9 cellular contexts compared by ENCODE assay signal in genomic region chr1:64986903-64987871, GRCh38. TPM values are rescaled to one million over a fixed set of nuclear protein-coding genes. Genes with fewer than 3 reads are reported as not detected.
DNase-seq lines count a peak whose midpoint lies in the region; ATAC-seq, FAIRE-seq and TF ChIP-seq lines count a peak whose summit lies in the region.
"Had no signal": no experiment of that assay in that cellular context is flagged by ENCODE, and none has a peak within 500 bp of the region (broad histone marks: within the 10 kb centered on the region; RNA-seq: fewer than 3 reads in every experiment).

No MANE protein-coding gene starts in this region.

- ATAC-seq in GM19438 (IDR thresholded peaks at IDR 0.05; ENCODE audit: low read depth, unreplicated experiment) (peak; percentile 99), HG03196 (IDR thresholded peaks at IDR 0.05; ENCODE audit: unreplicated experiment) (peak; percentile 95)

- no peaks in the 10 kb centered on the region for H3K9me3 ChIP-seq in smooth muscle cell (replicated peaks; ENCODE audit: low read depth)

- no peaks in the 10 kb centered on the region for H4K20me1 ChIP-seq in smooth muscle cell (ENCODE audit: low read depth)

- FAIRE-seq in GM19239 (lab: Jason Lieb, UNC) (no peak), H54 (lab: Jason Lieb, UNC) (no peak)

- no peak for TF ChIP-seq POLR2A in H54 (IDR thresholded peaks at IDR 0.05; ENCODE audit: low read depth, low read length)

- no peak for TF ChIP-seq CTCF in smooth muscle cell (IDR thresholded peaks at IDR 0.05; ENCODE audit: borderline replicate concordance, insufficient read depth, poor library complexity, severe bottlenecking)

- no peaks in the 10 kb centered on the region for H3F3A ChIP-seq in smooth muscle cell (ENCODE audit: low read depth)

- H3K4me2 ChIP-seq in smooth muscle cell = no peak overlapping the region

- no peak overlapping the region for H3K27ac ChIP-seq in smooth muscle cell (ENCODE audit: low read depth)

- peak; percentile 37 for DNase-seq in COLO668 (lab: John Stamatoyannopoulos, UW; ENCODE audit: unreplicated experiment)
- DNase-seq in fibroblast of peridontal ligament (ENCODE audit: extremely low read depth) = peak; percentile 10
- DNase-seq in GM19239 (ENCODE audit: insufficient read length, low spot score) = no peak
- DNase-seq in smooth muscle cell (lab: John Stamatoyannopoulos, UW; ENCODE audit: unreplicated experiment) = no peak
- DNase-seq in H54 (ENCODE audit: insufficient read length, low spot score) = no peak
- no peak for DNase-seq in NAMALWA (ENCODE audit: low spot score)
- DNase-seq: SW 1271 had no signal

- WGBS in smooth muscle cell (ENCODE audit: low lambda C conversion rate) = 92% methylated on average over 3 of the region's 3 CpGs

- no peaks in the 10 kb centered on the region for H3K79me2 ChIP-seq in smooth muscle cell (ENCODE audit: low read depth)

- no peaks in the 10 kb centered on the region for H3K4me1 ChIP-seq in smooth muscle cell (ENCODE audit: low read depth)

- H2AFZ ChIP-seq in smooth muscle cell (ENCODE audit: low read depth) = no peak overlapping the region

- H3K9ac ChIP-seq in smooth muscle cell (ENCODE audit: low read depth) = no peak overlapping the region

- no peak overlapping the region for H3K4me3 ChIP-seq in smooth muscle cell

- H3K27me3 ChIP-seq in smooth muscle cell (ENCODE audit: low read depth) = no peaks in the 10 kb centered on the region

- no peaks in the 10 kb centered on the region for H3K36me3 ChIP-seq in smooth muscle cell (ENCODE audit: low read depth)

RNA-seq across cellular contexts. Expression of gene JAK1, which starts 20.8 kb away (rescaled TPM):
- total RNA-seq in smooth muscle cell = 101 and 110 TPM in 2 replicates
- 44.9 and 52.4 TPM in 2 replicates for polyA plus RNA-seq in smooth muscle cell

Comparison
In these comparisons a context has a peak if more than half of its experiments do, and no peak if none do; other contexts are left out.
1. DNase-seq: peak in COLO668 (single experiment) and fibroblast of peridontal ligament (single experiment); none in GM19239 (single experiment), smooth muscle cell (single experiment), H54 (single experiment) and NAMALWA (single experiment).